ENCODE assay signal across 1 cellular context in genomic region chr19:18491995-18492953, GRCh38.
TF ChIP-seq lines count a peak whose summit lies in the region.

No MANE protein-coding gene starts in this region.

TF ChIP-seq in K562, 482 proteins besides CTCF, POLR2A, EP300 and RAD21:
- TF ChIP-seq CBX5 (IDR thresholded peaks at IDR 0.05; ENCODE audit: borderline replicate concordance, low read depth) (no peak), ZNF695 (CRISPR knock-in tag; IDR thresholded peaks at IDR 0.05) (no peak)
